ENCODE assay signal across 19 cellular contexts in genomic region chr11:94184362-94184761, GRCh38. TPM values are rescaled to one million over a fixed set of nuclear protein-coding genes. Genes with fewer than 3 reads are reported as not detected.
DNase-seq lines count a peak whose midpoint lies in the region; ATAC-seq, FAIRE-seq and TF ChIP-seq lines count a peak whose summit lies in the region.
"Had no signal": no experiment of that assay in that cellular context is flagged by ENCODE, and none has a peak within 500 bp of the region (broad histone marks: within the 10 kb centered on the region; RNA-seq: fewer than 3 reads in every experiment).

No MANE protein-coding gene starts in this region.

- H3K4me1 ChIP-seq in OCI-LY3 (ENCODE audit: low read length), result peaks cover 25% of the 10 kb centered on the region
- peaks cover 19% of the 10 kb centered on the region for H3K4me1 ChIP-seq in hepatocyte (ENCODE audit: insufficient read depth)
- H3K4me1 ChIP-seq in smooth muscle cell (ENCODE audit: low read depth), result peaks cover 9% of the 10 kb centered on the region
- H3K4me1 ChIP-seq: psoas muscle had no signal

- 95% methylated on average over 1 of the region's 1 CpG for WGBS in hepatocyte (ENCODE audit: low lambda C conversion rate, missing lambda C conversion rate)
- WGBS in smooth muscle cell (ENCODE audit: low lambda C conversion rate), result 87% methylated on average over 1 of the region's 1 CpG

- peaks cover 3% of the 10 kb centered on the region for H3F3A ChIP-seq in smooth muscle cell (ENCODE audit: low read depth)

- peak overlapping the region; percentile 19 for H3K27ac ChIP-seq in OCI-LY3 (ENCODE audit: low read length)
- peak overlapping the region; percentile 70 for H3K27ac ChIP-seq in hepatocyte
- H3K27ac ChIP-seq in smooth muscle cell (ENCODE audit: low read depth), result peak overlapping the region; percentile 78
- H3K27ac ChIP-seq: neural progenitor cell, psoas muscle had no signal

- H3K36me3 ChIP-seq in OCI-LY3 (replicated peaks; ENCODE audit: low read depth, low read length) (peaks cover 39% of the 10 kb centered on the region), hepatocyte (replicated peaks; ENCODE audit: insufficient read depth, low read depth) (no peaks in the 10 kb centered on the region), smooth muscle cell (ENCODE audit: low read depth) (peaks cover 13% of the 10 kb centered on the region)

- H3K79me2 ChIP-seq in OCI-LY3 (ENCODE audit: low read length), result no peaks in the 10 kb centered on the region
- H3K79me2 ChIP-seq in hepatocyte, result peaks cover 3% of the 10 kb centered on the region
- H3K79me2 ChIP-seq in smooth muscle cell (ENCODE audit: low read depth), result peaks cover 7% of the 10 kb centered on the region

- H3K9me3 ChIP-seq in OCI-LY3 (ENCODE audit: insufficient read depth, low read length) (no peaks in the 10 kb centered on the region), hepatocyte (ENCODE audit: low read depth) (no peaks in the 10 kb centered on the region), smooth muscle cell (replicated peaks; ENCODE audit: low read depth) (no peaks in the 10 kb centered on the region)
- H3K9me3 ChIP-seq: mucosa of descending colon, psoas muscle had no signal

- H3K4me2 ChIP-seq in OCI-LY3 (ENCODE audit: low read length) (peak overlapping the region; percentile 75), hepatocyte (peak overlapping the region; percentile 56), smooth muscle cell (peak overlapping the region; percentile 26)
- H3K4me2 ChIP-seq: neural progenitor cell had no signal

- H3K9ac ChIP-seq in OCI-LY3 (ENCODE audit: low read length) (peak overlapping the region; percentile 37), smooth muscle cell (ENCODE audit: low read depth) (no peak overlapping the region)
- H3K9ac ChIP-seq: neural progenitor cell had no signal

- no peak for DNase-seq in AG10803 (ENCODE audit: low read depth)
- no peak for DNase-seq in hepatocyte (ENCODE audit: low spot score)
- no peak for DNase-seq in smooth muscle cell (lab: John Stamatoyannopoulos, UW; ENCODE audit: unreplicated experiment)
- no peak for DNase-seq in anterior cingulate cortex (lab: John Stamatoyannopoulos, UW)
- DNase-seq in frontal cortex (ENCODE audit: low spot score in 2 of 2), result no peak
- no peak for DNase-seq in activated CD4-positive, alpha-beta T cell treated with anti-CD3 and anti-CD28 coated beads, Interleukin-2, amount 50 U/mL, for 1 hour
- DNase-seq: activated effector memory CD4-positive, alpha-beta T cell treated with Interleukin-2 at 50 U/mL for 16 hours; activated naive CD8-positive, alpha-beta T cell treated with anti-CD3 and anti-CD28 coated beads, Interleukin-2, amount 10 ng/mL, durations not matched to agents 7 days and 5 days; MM.1S; NCI-H1436; NCI-H2171 treated with DMSO at 0.1 percent for 48 hours; NCI-H524 treated with DMSO at 0.1 percent for 48 hours; psoas muscle had no signal

- TF ChIP-seq CTCF in AG10803 (conservative IDR thresholded peaks at IDR 0.05; ENCODE audit: low read length) (no peak), OCI-LY3 (IDR thresholded peaks at IDR 0.05; ENCODE audit: low read depth, low read length) (no peak), hepatocyte (IDR thresholded peaks at IDR 0.05; ENCODE audit: poor library complexity) (no peak), smooth muscle cell (IDR thresholded peaks at IDR 0.05; ENCODE audit: borderline replicate concordance, insufficient read depth, poor library complexity, severe bottlenecking) (no peak)

- no peaks in the 10 kb centered on the region for H3K27me3 ChIP-seq in OCI-LY3 (ENCODE audit: low read depth, low read length)
- no peaks in the 10 kb centered on the region for H3K27me3 ChIP-seq in hepatocyte
- H3K27me3 ChIP-seq in smooth muscle cell (ENCODE audit: low read depth), result no peaks in the 10 kb centered on the region
- H3K27me3 ChIP-seq: neural progenitor cell had no signal

- FAIRE-seq in frontal cortex (lab: Jason Lieb, UNC), result no peak
- FAIRE-seq: A204.1 had no signal

- no peak for ATAC-seq in GM18907 (IDR thresholded peaks at IDR 0.05; ENCODE audit: unreplicated experiment)
- ATAC-seq: stimulated activated effector memory CD8-positive, alpha-beta T cell treated with anti-CD3 and anti-CD28 coated beads, Interleukin-12 subunit alpha, Interleukin-12 subunit beta, amount 100 ng/mL, for 72 hours had no signal

- no peaks in the 10 kb centered on the region for H4K20me1 ChIP-seq in OCI-LY3 (ENCODE audit: insufficient read depth, low read length)
- H4K20me1 ChIP-seq in hepatocyte (ENCODE audit: insufficient read depth, poor library complexity, severe bottlenecking), result no peaks in the 10 kb centered on the region
- H4K20me1 ChIP-seq in smooth muscle cell (ENCODE audit: low read depth), result peaks cover 44% of the 10 kb centered on the region

- H2AFZ ChIP-seq in OCI-LY3 (ENCODE audit: low read depth, low read length) (no peak overlapping the region), hepatocyte (no peak overlapping the region), smooth muscle cell (ENCODE audit: low read depth) (no peak overlapping the region)
- H2AFZ ChIP-seq: neural progenitor cell had no signal

- no peaks in the 10 kb centered on the region for H3K9me2 ChIP-seq in hepatocyte (replicated peaks; ENCODE audit: insufficient read depth)

- peak overlapping the region; percentile 5; the same call in 1 of the 2 replicates for H3K4me3 ChIP-seq in AG10803 (ENCODE audit: low read length)
- peak overlapping the region; percentile 61 for H3K4me3 ChIP-seq in OCI-LY3 (ENCODE audit: low read length)
- H3K4me3 ChIP-seq in hepatocyte, result no peak overlapping the region
- no peak overlapping the region for H3K4me3 ChIP-seq in smooth muscle cell
- H3K4me3 ChIP-seq: mucosa of descending colon, neural progenitor cell, psoas muscle had no signal

RNA-seq across cellular contexts. Expression of gene PANX1, which starts 55.7 kb away (rescaled TPM):
- total RNA-seq in hepatocyte (53.0 and 58.1 TPM in 2 replicates), smooth muscle cell (81.2 and 91.6 TPM in 2 replicates), frontal cortex (192 TPM)
- polyA plus RNA-seq in hepatocyte (25.1 and 27.2 TPM in 2 replicates), smooth muscle cell (30.5 and 32.2 TPM in 2 replicates)

Comparison
In these comparisons a context has a peak if more than half of its experiments do, and no peak if none do; other contexts are left out.
1. H3K4me3 ChIP-seq: peak in AG10803 (single experiment) and OCI-LY3 (single experiment); none in hepatocyte (single experiment) and smooth muscle cell (single experiment).
2. H3K27ac ChIP-seq: peak in every context shown above with its lines; median percentile 78 in smooth muscle cell; 70 in hepatocyte; 19 in OCI-LY3.
3. Peak in every context shown above with its lines, with median percentiles within 50 percentile points of each other: H3K4me2 ChIP-seq.